Comparison of ENCODE assay signal across 10 cellular contexts in the genomic region with DNA sequence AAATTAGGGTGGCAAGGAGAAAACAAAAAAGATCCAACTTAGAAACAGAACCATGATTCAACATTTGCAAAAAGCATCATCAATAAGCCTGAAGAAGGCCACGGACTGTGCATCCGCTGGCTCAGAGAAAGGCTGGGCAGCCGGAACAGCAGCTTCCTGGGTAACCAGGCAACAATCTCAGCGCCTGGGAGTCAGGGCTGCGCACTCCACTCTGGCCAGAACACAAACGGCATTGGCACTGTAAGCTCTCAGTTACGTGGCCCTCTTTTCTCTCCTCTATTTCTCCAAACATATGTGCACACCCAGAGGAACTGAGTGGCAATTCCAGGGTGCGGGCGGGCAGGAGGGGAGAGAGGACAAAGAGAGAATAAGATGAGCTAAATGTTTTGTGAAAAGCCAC. TPM values are rescaled to one million over a fixed set of nuclear protein-coding genes. Genes with fewer than 3 reads are reported as not detected.
DNase-seq lines count a peak whose midpoint lies in the region; TF ChIP-seq lines count a peak whose summit lies in the region.
"Had no signal": no experiment of that assay in that cellular context is flagged by ENCODE, and none has a peak within 500 bp of the region (broad histone marks: within the 10 kb centered on the region; RNA-seq: fewer than 3 reads in every experiment).

No MANE protein-coding gene starts in this region.

- CTCF ChIA-PET in Calu3 (lab: Charles Lee), result interaction anchor here (1.4 kb wide), 1 partner anchor 13 kb away, joined by 3 read pairs; no protein-coding TSS in a partner anchor

- TF ChIP-seq CTCF in astrocyte of the spinal cord (IDR thresholded peaks at IDR 0.05; ENCODE audit: low read depth, low read length) (no peak), progenitor cell of endocrine pancreas (IDR thresholded peaks at IDR 0.05; ENCODE audit: unreplicated experiment) (no peak), Calu3 (IDR thresholded peaks at IDR 0.05; ENCODE audit: unreplicated experiment) (no peak), vagina (IDR thresholded peaks at IDR 0.05) (no peak)

- H3K36me3 Mint-ChIP-seq in progenitor cell of endocrine pancreas (ENCODE audit: insufficient read depth) (peaks cover 13% of the 10 kb centered on the region), Calu3 (ENCODE audit: insufficient read depth, unreplicated experiment) (peaks cover under 1% of the 10 kb centered on the region)

- no peak for TF ChIP-seq POLR2A in vagina (IDR thresholded peaks at IDR 0.05)

- H3K27me3 Mint-ChIP-seq in progenitor cell of endocrine pancreas, result no peaks in the 10 kb centered on the region
- no peaks in the 10 kb centered on the region for H3K27me3 Mint-ChIP-seq in Calu3 (ENCODE audit: unreplicated experiment)

- H3K36me3 ChIP-seq in vagina, result peaks cover 0 to 45% of the 10 kb centered on the region in 2 donors

- H3K27ac Mint-ChIP-seq in progenitor cell of endocrine pancreas (peak overlapping the region; percentile 69), Calu3 (ENCODE audit: unreplicated experiment) (no peak overlapping the region)

- DNase-seq in NCI-H2227 (lab: John Stamatoyannopoulos, UW; ENCODE audit: unreplicated experiment) (peak; percentile 33), astrocyte of the spinal cord (ENCODE audit: low read depth, low spot score) (peak; percentile 42), hypothalamus (lab: John Stamatoyannopoulos, UW) (peak in 28 of 51 donors; percentile 6 to 66 (median 32)), progenitor cell of endocrine pancreas (ENCODE audit: low spot score, unreplicated experiment) (no peak), Calu3 (no peak), NCI-H2196 (lab: John Stamatoyannopoulos, UW; ENCODE audit: unreplicated experiment) (no peak), vagina (ENCODE audit: extremely low spot score in 2 of 2) (no peak)
- no peak for DNase-seq in NK-92 treated with Interleukin-12 subunit alpha and Interleukin-12 subunit beta, amount 100 ng/mL, for 24 hours (lab: John Stamatoyannopoulos, UW)
- DNase-seq: MV-4-11 had no signal

- no peaks in the 10 kb centered on the region for H3K27me3 ChIP-seq in vagina

- no peaks in the 10 kb centered on the region for H3K9me3 Mint-ChIP-seq in progenitor cell of endocrine pancreas (ENCODE audit: low read depth)
- H3K9me3 Mint-ChIP-seq in Calu3 (ENCODE audit: low read depth, unreplicated experiment), result no peaks in the 10 kb centered on the region

- H3K4me1 Mint-ChIP-seq in progenitor cell of endocrine pancreas (ENCODE audit: low read depth) (peaks cover 12% of the 10 kb centered on the region), Calu3 (ENCODE audit: low read depth, unreplicated experiment) (no peaks in the 10 kb centered on the region)

- no peak overlapping the region for H3K27ac ChIP-seq in vagina

- in situ Hi-C loops in astrocyte of the spinal cord (cut with HindIII; ENCODE audit: low sequenced_read_pairs), result no loop called here

- no peaks in the 10 kb centered on the region for H3K4me1 ChIP-seq in vagina

- H3K4me3 Mint-ChIP-seq in progenitor cell of endocrine pancreas (ENCODE audit: low read depth) (no peak overlapping the region), Calu3 (ENCODE audit: low read depth, unreplicated experiment) (no peak overlapping the region)

- intact Hi-C loops in Calu3 (cut with micrococcal nuclease; ENCODE audit: unreplicated experiment) (no loop called here), vagina (cut with DNase I) (no loop called here)

- H3K4me3 ChIP-seq in astrocyte of the spinal cord (ENCODE audit: low read depth, low read length) (no peak overlapping the region), vagina (no peak overlapping the region)

- BruUV-seq in Calu3 (replicated peaks; lab: Mats Ljungman, UMichigan), result no TSS peak

- H3K9me3 ChIP-seq in vagina, result no peaks in the 10 kb centered on the region

RNA-seq across cellular contexts. Expression of a gene that starts 6.4 kb away (rescaled TPM):
- total RNA-seq in progenitor cell of endocrine pancreas, result 6.8 and 8.1 TPM in 2 replicates
- 37.4 and 42.7 TPM in 2 replicates for total RNA-seq in Calu3 (2022)
- 35.1 TPM for total RNA-seq in vagina

RNA-seq across cellular contexts. Expression of a gene that starts 15.4 kb away (rescaled TPM):
- total RNA-seq in progenitor cell of endocrine pancreas (not detected in 2 replicates), Calu3 (2022) (not detected in 2 replicates), vagina (not detected)
- total RNA-seq: T-helper 2 cell treated with Interferon-gamma antibody and Interleukin-4, amounts not matched to agents 100 ng/mL and 5 ng/mL, for 36 hours had no signal

RNA-seq across cellular contexts. Expression of a gene that starts 19.8 kb away (rescaled TPM):
- total RNA-seq in progenitor cell of endocrine pancreas (not detected in 2 replicates), Calu3 (2022) (not detected in 2 replicates), vagina (not detected)

RNA-seq across cellular contexts. Expression of a gene that starts 45.9 kb away (rescaled TPM):
- total RNA-seq in progenitor cell of endocrine pancreas, result 68.8 and 70.3 TPM in 2 replicates
- total RNA-seq in Calu3 (2022), result 284 and 315 TPM in 2 replicates
- 111 TPM for total RNA-seq in vagina

Comparison
In these comparisons a context has a peak if more than half of its experiments do, and no peak if none do; other contexts are left out.
1. DNase-seq: peak in NCI-H2227 (single experiment), astrocyte of the spinal cord (single experiment) and hypothalamus (28 of 51); none in progenitor cell of endocrine pancreas (single experiment), NK-92 treated with Interleukin-12 subunit alpha and Interleukin-12 subunit beta, amount 100 ng/mL, for 24 hours (single experiment), Calu3 (single experiment), NCI-H2196 (single experiment) and vagina (0 of 2).